1 cellular context compared by ENCODE assay signal in the genomic region with DNA sequence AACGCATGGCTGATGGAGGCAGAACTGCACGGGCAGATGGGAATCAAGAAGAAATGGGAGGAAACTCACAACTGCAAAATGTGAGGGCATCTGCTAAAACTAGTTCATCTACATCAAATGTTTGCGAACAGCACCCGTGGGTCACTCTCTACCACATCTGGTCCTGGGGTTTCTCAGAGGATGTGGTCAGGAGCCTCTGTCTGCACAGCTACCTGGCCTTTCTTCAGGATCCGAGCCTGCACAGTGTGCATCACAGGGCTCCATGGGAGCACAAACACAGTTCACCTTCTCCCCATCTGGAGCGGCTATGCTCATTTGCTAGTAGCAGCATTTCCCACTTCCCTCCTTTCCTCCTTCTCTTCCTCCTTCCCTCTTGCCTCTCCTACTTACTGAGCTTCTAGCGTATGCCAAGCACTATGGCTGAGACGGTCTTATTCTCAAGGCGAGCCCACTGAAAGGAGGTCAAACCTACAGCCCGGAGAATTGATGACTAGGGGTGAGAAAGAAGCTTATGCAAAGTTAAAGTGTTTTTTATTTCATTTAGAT.
TF ChIP-seq lines count a peak whose summit lies in the region.

No MANE protein-coding gene starts in this region.

TF ChIP-seq in K562, 482 proteins besides CTCF, POLR2A, EP300 and RAD21:
- TF ChIP-seq, protein P1, sequence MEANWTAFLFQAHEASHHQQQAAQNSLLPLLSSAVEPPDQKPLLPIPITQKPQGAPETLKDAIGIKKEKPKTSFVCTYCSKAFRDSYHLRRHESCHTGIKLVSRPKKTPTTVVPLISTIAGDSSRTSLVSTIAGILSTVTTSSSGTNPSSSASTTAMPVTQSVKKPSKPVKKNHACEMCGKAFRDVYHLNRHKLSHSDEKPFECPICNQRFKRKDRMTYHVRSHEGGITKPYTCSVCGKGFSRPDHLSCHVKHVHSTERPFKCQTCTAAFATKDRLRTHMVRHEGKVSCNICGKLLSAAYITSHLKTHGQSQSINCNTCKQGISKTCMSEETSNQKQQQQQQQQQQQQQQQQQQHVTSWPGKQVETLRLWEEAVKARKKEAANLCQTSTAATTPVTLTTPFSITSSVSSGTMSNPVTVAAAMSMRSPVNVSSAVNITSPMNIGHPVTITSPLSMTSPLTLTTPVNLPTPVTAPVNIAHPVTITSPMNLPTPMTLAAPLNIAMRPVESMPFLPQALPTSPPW (CRISPR knock-in tag; IDR thresholded peaks at IDR 0.05) = no peak
- TF ChIP-seq CREM (IDR thresholded peaks at IDR 0.05; ENCODE audit: low read depth) (no peak), JUN (IDR thresholded peaks at IDR 0.05; ENCODE audit: borderline replicate concordance, low read depth, low read length) (no peak), JUN (CRISPR knock-in tag; IDR thresholded peaks at IDR 0.05; ENCODE audit: borderline replicate concordance) (no peak), STAT5B (CRISPR knock-in tag; IDR thresholded peaks at IDR 0.05) (no peak), DLX4 (CRISPR knock-in tag; IDR thresholded peaks at IDR 0.05) (no peak), TEAD4 (IDR thresholded peaks at IDR 0.05; ENCODE audit: low read length) (no peak), TEAD4 (CRISPR knock-in tag; IDR thresholded peaks at IDR 0.05; ENCODE audit: borderline replicate concordance) (no peak), TGIF2 (CRISPR knock-in tag; IDR thresholded peaks at IDR 0.05) (no peak), ZNF639 (CRISPR knock-in tag; conservative IDR thresholded peaks at IDR 0.05 in 1 of 2, IDR thresholded peaks at IDR 0.05 in 1 of 2) (no peak)
- TF ChIP-seq, protein P2, sequence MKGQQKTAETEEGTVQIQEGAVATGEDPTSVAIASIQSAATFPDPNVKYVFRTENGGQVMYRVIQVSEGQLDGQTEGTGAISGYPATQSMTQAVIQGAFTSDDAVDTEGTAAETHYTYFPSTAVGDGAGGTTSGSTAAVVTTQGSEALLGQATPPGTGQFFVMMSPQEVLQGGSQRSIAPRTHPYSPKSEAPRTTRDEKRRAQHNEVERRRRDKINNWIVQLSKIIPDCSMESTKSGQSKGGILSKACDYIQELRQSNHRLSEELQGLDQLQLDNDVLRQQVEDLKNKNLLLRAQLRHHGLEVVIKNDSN (CRISPR knock-in tag; IDR thresholded peaks at IDR 0.05) = no peak
